ENCODE assay signal across 1 cellular context in genomic region chr19:48795055-48795854, GRCh38.
TF ChIP-seq lines count a peak whose summit lies in the region.

No MANE protein-coding gene starts in this region.

TF ChIP-seq in SK-N-SH treated with all-trans-retinoic acid at 6 μM for 48 hours, 23 proteins besides CTCF, POLR2A, EP300 and RAD21 (continued from another document):
- TF ChIP-seq, protein P1, sequence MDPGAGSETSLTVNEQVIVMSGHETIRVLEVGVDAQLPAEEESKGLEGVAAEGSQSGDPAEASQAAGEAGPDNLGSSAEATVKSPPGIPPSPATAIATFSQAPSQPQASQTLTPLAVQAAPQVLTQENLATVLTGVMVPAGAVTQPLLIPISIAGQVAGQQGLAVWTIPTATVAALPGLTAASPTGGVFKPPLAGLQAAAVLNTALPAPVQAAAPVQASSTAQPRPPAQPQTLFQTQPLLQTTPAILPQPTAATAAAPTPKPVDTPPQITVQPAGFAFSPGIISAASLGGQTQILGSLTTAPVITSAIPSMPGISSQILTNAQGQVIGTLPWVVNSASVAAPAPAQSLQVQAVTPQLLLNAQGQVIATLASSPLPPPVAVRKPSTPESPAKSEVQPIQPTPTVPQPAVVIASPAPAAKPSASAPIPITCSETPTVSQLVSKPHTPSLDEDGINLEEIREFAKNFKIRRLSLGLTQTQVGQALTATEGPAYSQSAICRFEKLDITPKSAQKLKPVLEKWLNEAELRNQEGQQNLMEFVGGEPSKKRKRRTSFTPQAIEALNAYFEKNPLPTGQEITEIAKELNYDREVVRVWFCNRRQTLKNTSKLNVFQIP (CRISPR knock-in tag; IDR thresholded peaks at IDR 0.05; ENCODE audit: borderline replicate concordance, low read depth) = 0 out of 2 replicates have a peak, but pooled peaks have one; percentile 66
- TF ChIP-seq ZFP3 (CRISPR knock-in tag; IDR thresholded peaks at IDR 0.05) (peak; percentile 63; the same call in 1 of the 2 replicates), ZFP30 (CRISPR knock-in tag; IDR thresholded peaks at IDR 0.05) (no peak)
TF ChIP-seq in SK-N-SH treated with all-trans-retinoic acid at 6 μM for 48 hours: peak in this region for 4.
